8 cellular contexts compared by ENCODE assay signal in genomic region chr7:25391295-25391861, GRCh38.
A peak's percentile ranks its signal among the peaks of the same experiment; 100 is the strongest.
DNase-seq lines count a peak whose midpoint lies in the region; ATAC-seq, FAIRE-seq and TF ChIP-seq lines count a peak whose summit lies in the region.

No MANE protein-coding gene starts in this region.

- peak; percentile 30 for ATAC-seq in left lung
- no peak for ATAC-seq in GM21529 (IDR thresholded peaks at IDR 0.05; ENCODE audit: unreplicated experiment)
- no peak for ATAC-seq in HG02840 (IDR thresholded peaks at IDR 0.05; ENCODE audit: low FRiP score, unreplicated experiment)
- ATAC-seq in GM21737 (IDR thresholded peaks at IDR 0.05; ENCODE audit: unreplicated experiment) = no peak

- TF ChIP-seq CTCF in AG04450 (IDR thresholded peaks at IDR 0.05; ENCODE audit: low read depth, low read length) (peak; percentile 34), left lung (IDR thresholded peaks at IDR 0.05) (peak in 1 of 2 donors; percentile 42)

- intact Hi-C loops in left lung (cut with DNase I) = loop anchor here in 1 of 2 donors (2.0 to 5.0 kb wide), 3 partner anchors 137 to 461 kb away; no protein-coding TSS in a partner anchor

- H3K9me3 ChIP-seq in AG04450 (ENCODE audit: control insufficient read depth, insufficient read depth, low read length) (no peaks in the 10 kb centered on the region), adipocyte (ENCODE audit: control insufficient read depth, low read length) (no peaks in the 10 kb centered on the region), left lung (no peaks in the 10 kb centered on the region)

- DNase-seq in AG04450 (ENCODE audit: low read depth, low spot score) (no peak), H54 (ENCODE audit: insufficient read length, low spot score) (no peak), adipocyte (ENCODE audit: low read depth) (peak; percentile 67), left lung (no peak), hepatic stellate cell (ENCODE audit: low spot score) (no peak)

- POLR2A ChIA-PET in AG04450 (lab: Yijun Ruan, JAX) = no interaction called here

- H3K27ac ChIP-seq in AG04450 (ENCODE audit: low read depth, low read length) (no peak overlapping the region), left lung (no peak overlapping the region)

- no peak overlapping the region for H3K9ac ChIP-seq in adipocyte (ENCODE audit: low read length)

- H3K36me3 ChIP-seq in adipocyte (ENCODE audit: control insufficient read depth, insufficient read depth, low read length, severe bottlenecking) (no peaks in the 10 kb centered on the region), left lung (no peaks in the 10 kb centered on the region)

- H3K4me1 ChIP-seq in adipocyte (ENCODE audit: control insufficient read depth, insufficient read depth, low read length) (no peaks in the 10 kb centered on the region), left lung (no peaks in the 10 kb centered on the region)

- FAIRE-seq in H54 (lab: Jason Lieb, UNC) = peak; percentile 6

- no peak for TF ChIP-seq POLR2A in H54 (IDR thresholded peaks at IDR 0.05; ENCODE audit: low read depth, low read length)

- H3K4me3 ChIP-seq in AG04450 (ENCODE audit: low read depth, low read length) = no peak overlapping the region
- H3K4me3 ChIP-seq in adipocyte (ENCODE audit: low read length) = no peak overlapping the region
- H3K4me3 ChIP-seq in left lung = no peak overlapping the region

- H3K27me3 ChIP-seq in AG04450 (ENCODE audit: control insufficient read depth, insufficient read depth, low read length) (peaks cover 12% of the 10 kb centered on the region), adipocyte (replicated peaks; ENCODE audit: control insufficient read depth, insufficient read depth, low read length) (no peaks in the 10 kb centered on the region), left lung (no peaks in the 10 kb centered on the region)

- CTCF ChIA-PET in AG04450 (lab: Charles Lee) = interaction anchor here (0.6 to 9.8 kb wide), 22 partner anchors 9 to 974 kb away, joined by 3 to 234 read pairs (median 4); partner anchors contain the start of genes CYCS and NPVF
